In the genomic region with DNA sequence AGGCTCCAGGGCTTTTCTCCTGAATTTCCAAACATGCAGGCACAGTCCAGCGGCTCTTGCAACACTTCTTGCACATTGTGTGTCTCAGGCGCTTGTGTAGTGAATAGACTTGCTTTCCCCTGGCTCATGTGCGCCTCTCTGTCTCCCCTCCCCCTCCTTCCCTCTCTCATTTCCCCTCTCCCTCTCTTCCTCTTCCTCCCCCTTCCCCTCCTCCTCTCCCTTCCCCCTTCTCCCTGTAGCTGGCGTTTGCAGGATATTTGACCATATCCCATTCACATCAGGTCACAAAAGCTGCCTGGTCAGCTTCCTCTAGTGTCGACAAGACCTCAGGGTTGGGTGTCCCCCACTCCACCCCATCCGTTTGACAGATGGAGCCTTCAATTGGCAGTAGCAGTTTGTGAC, we compare ENCODE assay signal across 8 cellular contexts. TPM values are rescaled to one million over a fixed set of nuclear protein-coding genes. Genes with fewer than 3 reads are reported as not detected.
DNase-seq lines count a peak whose midpoint lies in the region; ATAC-seq and TF ChIP-seq lines count a peak whose summit lies in the region.

No MANE protein-coding gene starts in this region.

- peak overlapping the region; percentile 68 for H3K4me2 ChIP-seq in fibroblast of lung (ENCODE audit: extremely low read depth, insufficient read depth, low read length)

- no peak for ATAC-seq in GM21381 (IDR thresholded peaks at IDR 0.05; ENCODE audit: unreplicated experiment)
- ATAC-seq in GM19035 (IDR thresholded peaks at IDR 0.05; ENCODE audit: unreplicated experiment) = no peak

- H3K27ac ChIP-seq in Peyer's patch = peak overlapping the region in 1 of 4 donors; percentile 8
- H3K27ac ChIP-seq in fibroblast of lung (ENCODE audit: insufficient read depth, low read length) = no peak overlapping the region

- TF ChIP-seq CTCF in Peyer's patch (IDR thresholded peaks at IDR 0.05) (no peak), fibroblast of lung (conservative IDR thresholded peaks at IDR 0.05 in 1 of 2, IDR thresholded peaks at IDR 0.05 in 1 of 2; ENCODE audit: low read depth in 1 of 2, low read length in 2 of 2) (no peak)

- DNase-seq in DMS53 (lab: John Stamatoyannopoulos, UW) (peak; percentile 20), DMS53 treated with DMSO at 0.1 percent for 48 hours (lab: John Stamatoyannopoulos, UW; ENCODE audit: unreplicated experiment) (no peak), Peyer's patch (peak in 1 of 3 donors; percentile 48), fibroblast of lung (ENCODE audit: low read depth in 2 of 2) (peak; percentile 40 to 70), retina (peak; percentile 9), erythroblast (lab: John Stamatoyannopoulos, UW) (no peak)

- TF ChIP-seq POLR2A in Peyer's patch (IDR thresholded peaks at IDR 0.05) (no peak), erythroblast (IDR thresholded peaks at IDR 0.05; ENCODE audit: low read length) (no peak)

- no peaks in the 10 kb centered on the region for H4K20me1 ChIP-seq in fibroblast of lung (ENCODE audit: control insufficient read depth, extremely low read depth, insufficient read depth, low read length)

- H3K9me3 ChIP-seq in Peyer's patch (no peaks in the 10 kb centered on the region), fibroblast of lung (ENCODE audit: control insufficient read depth, insufficient read depth, low read depth, low read length) (no peaks in the 10 kb centered on the region)

- H3K27me3 ChIP-seq in Peyer's patch (no peaks in the 10 kb centered on the region), fibroblast of lung (ENCODE audit: control insufficient read depth, insufficient read depth, low read length) (no peaks in the 10 kb centered on the region)

- H3K4me3 ChIP-seq in Peyer's patch (peak overlapping the region; percentile 48 to 65 (median 58)), fibroblast of lung (replicated peaks in 1 of 4; ENCODE audit: control extremely low read depth in 1 of 4, insufficient read depth in 1 of 4, low read depth in 3 of 4, low read length in 4 of 4) (peak overlapping the region; percentile 45 to 77 (median 56))

- H3K4me1 ChIP-seq in Peyer's patch (peaks cover 0 to 8% (median 0%) of the 10 kb centered on the region in 4 donors), fibroblast of lung (ENCODE audit: control insufficient read depth, extremely low read depth, insufficient read depth, low read length) (no peaks in the 10 kb centered on the region)

- peaks cover 7% of the 10 kb centered on the region for H3K79me2 ChIP-seq in fibroblast of lung (ENCODE audit: control insufficient read depth, insufficient read depth, low read length)

- no peaks in the 10 kb centered on the region for H3K36me3 ChIP-seq in Peyer's patch
- H3K36me3 ChIP-seq in fibroblast of lung (ENCODE audit: control insufficient read depth, insufficient read depth, low read length) = no peaks in the 10 kb centered on the region

- no peak overlapping the region for H3K9ac ChIP-seq in fibroblast of lung (ENCODE audit: insufficient read depth, low read length)

- H2AFZ ChIP-seq in fibroblast of lung (ENCODE audit: low read length) = no peak overlapping the region

RNA-seq across cellular contexts. Expression of a gene that starts 2.4 kb away (rescaled TPM):
- total RNA-seq in Peyer's patch (10 to 100 TPM in 1 of 4 donors, 1 to 10 TPM in 3; 1.7 to 10.7 (median 4.2) TPM), fibroblast of lung (8.5 and 11.2 TPM in 2 replicates)
- 2.8 and 3.7 TPM in 2 replicates for polyA plus RNA-seq in fibroblast of lung
- 6.3 and 6.7 TPM in 2 replicates for polyA plus RNA-seq in fibroblast of lung (2012)
- 0.63 and 1.7 TPM in 2 replicates for polyA minus RNA-seq in fibroblast of lung (ENCODE audit: low replicate concordance)

RNA-seq across cellular contexts. Expression of a gene that starts 30.8 kb away (rescaled TPM):
- total RNA-seq in Peyer's patch = 10 to 100 TPM in 1 of 4 donors, 1 to 10 TPM in 3; 3.3 to 18.2 (median 6.9) TPM
- 6.9 and 8.3 TPM in 2 replicates for total RNA-seq in fibroblast of lung
- polyA plus RNA-seq in fibroblast of lung = 1.8 and 3.2 TPM in 2 replicates
- 1.1 and 1.7 TPM in 2 replicates for polyA plus RNA-seq in fibroblast of lung (2012)
- polyA minus RNA-seq in fibroblast of lung (ENCODE audit: low replicate concordance) = 9.6 and 13.8 TPM in 2 replicates

Comparison
In these comparisons a context has a peak if more than half of its experiments do, and no peak if none do; other contexts are left out.
1. DNase-seq: peak in DMS53 (single experiment), fibroblast of lung (2 of 2) and retina (single experiment); none in DMS53 treated with DMSO at 0.1 percent for 48 hours (single experiment) and erythroblast (0 of 2).